ENCODE assay signal across 1 cellular context in genomic region chr7:95859434-95859833, GRCh38.
TF ChIP-seq lines count a peak whose summit lies in the region.

No MANE protein-coding gene starts in this region.

TF ChIP-seq in GM23338, 12 proteins besides CTCF, POLR2A, EP300 and RAD21 (continued from another document):
- TF ChIP-seq, protein P1, sequence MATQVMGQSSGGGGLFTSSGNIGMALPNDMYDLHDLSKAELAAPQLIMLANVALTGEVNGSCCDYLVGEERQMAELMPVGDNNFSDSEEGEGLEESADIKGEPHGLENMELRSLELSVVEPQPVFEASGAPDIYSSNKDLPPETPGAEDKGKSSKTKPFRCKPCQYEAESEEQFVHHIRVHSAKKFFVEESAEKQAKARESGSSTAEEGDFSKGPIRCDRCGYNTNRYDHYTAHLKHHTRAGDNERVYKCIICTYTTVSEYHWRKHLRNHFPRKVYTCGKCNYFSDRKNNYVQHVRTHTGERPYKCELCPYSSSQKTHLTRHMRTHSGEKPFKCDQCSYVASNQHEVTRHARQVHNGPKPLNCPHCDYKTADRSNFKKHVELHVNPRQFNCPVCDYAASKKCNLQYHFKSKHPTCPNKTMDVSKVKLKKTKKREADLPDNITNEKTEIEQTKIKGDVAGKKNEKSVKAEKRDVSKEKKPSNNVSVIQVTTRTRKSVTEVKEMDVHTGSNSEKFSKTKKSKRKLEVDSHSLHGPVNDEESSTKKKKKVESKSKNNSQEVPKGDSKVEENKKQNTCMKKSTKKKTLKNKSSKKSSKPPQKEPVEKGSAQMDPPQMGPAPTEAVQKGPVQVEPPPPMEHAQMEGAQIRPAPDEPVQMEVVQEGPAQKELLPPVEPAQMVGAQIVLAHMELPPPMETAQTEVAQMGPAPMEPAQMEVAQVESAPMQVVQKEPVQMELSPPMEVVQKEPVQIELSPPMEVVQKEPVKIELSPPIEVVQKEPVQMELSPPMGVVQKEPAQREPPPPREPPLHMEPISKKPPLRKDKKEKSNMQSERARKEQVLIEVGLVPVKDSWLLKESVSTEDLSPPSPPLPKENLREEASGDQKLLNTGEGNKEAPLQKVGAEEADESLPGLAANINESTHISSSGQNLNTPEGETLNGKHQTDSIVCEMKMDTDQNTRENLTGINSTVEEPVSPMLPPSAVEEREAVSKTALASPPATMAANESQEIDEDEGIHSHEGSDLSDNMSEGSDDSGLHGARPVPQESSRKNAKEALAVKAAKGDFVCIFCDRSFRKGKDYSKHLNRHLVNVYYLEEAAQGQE (IDR thresholded peaks at IDR 0.05; ENCODE audit: unreplicated experiment), result no peak
- no peak for TF ChIP-seq JUNB (IDR thresholded peaks at IDR 0.05; ENCODE audit: unreplicated experiment)
TF ChIP-seq in GM23338: peak in this region for 0.
